22 cellular contexts compared by ENCODE assay signal in the genomic region with DNA sequence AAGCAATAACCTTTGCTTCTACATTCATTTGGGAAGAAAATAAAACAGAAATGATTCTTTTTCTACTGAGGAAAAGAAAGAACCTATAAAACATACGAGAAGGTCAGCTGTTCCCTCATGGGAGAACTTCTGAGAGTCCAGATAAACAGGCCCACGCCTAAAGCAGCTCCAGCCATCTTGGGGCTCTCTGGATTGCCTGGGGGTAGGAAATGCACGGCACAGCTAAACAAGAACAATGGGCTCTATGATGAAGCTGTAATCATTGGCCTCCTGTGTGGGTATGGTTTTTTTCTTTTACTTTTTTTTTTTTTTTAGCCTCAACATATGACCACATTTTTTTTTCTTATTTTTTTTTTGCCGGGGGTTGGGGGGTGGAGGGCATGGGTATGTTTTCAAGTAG. TPM values are rescaled to one million over a fixed set of nuclear protein-coding genes. Genes with fewer than 3 reads are reported as not detected.
"Had no signal": no experiment of that assay in that cellular context is flagged by ENCODE, and none has a peak within 500 bp of the region (broad histone marks: within the 10 kb centered on the region; RNA-seq: fewer than 3 reads in every experiment).

No MANE protein-coding gene starts in this region.

- H3K9me3 Mint-ChIP-seq: activated CD4-positive, alpha-beta T cell treated with anti-CD3 and anti-CD28 coated beads, Interleukin-2, amount 10 ng/mL, durations not matched to agents 7 days and 5 days; natural killer cell had no signal

- H3K27ac Mint-ChIP-seq: activated B cell treated with CpG ODN at 0.5 μM for 24 hours; activated CD4-positive, alpha-beta T cell treated with anti-CD3 and anti-CD28 coated beads, Interleukin-2, amount 10 ng/mL, durations not matched to agents 7 days and 5 days; activated naive CD4-positive, alpha-beta T cell treated with anti-CD3 and anti-CD28 coated beads for 36 hours; activated T-helper 17 cell treated with anti-CD3 and anti-CD28 coated beads, Interleukin-2, amount 50 U/mL, for 72 hours; natural killer cell had no signal

- H3K27me3 ChIP-seq: uterus had no signal

- H3K36me3 Mint-ChIP-seq: natural killer cell had no signal

- H3K4me1 ChIP-seq: uterus had no signal

- H3K36me3 ChIP-seq: thoracic aorta, uterus had no signal

- H3K4me3 Mint-ChIP-seq: activated B cell treated with CpG ODN at 0.5 μM for 24 hours; activated CD4-positive, alpha-beta T cell treated with anti-CD3 and anti-CD28 coated beads, Interleukin-2, amount 10 ng/mL, durations not matched to agents 7 days and 5 days; activated naive CD4-positive, alpha-beta T cell treated with anti-CD3 and anti-CD28 coated beads for 36 hours; activated T-helper 17 cell treated with anti-CD3 and anti-CD28 coated beads, Interleukin-2, amount 50 U/mL, for 72 hours; natural killer cell; stimulated activated naive CD8-positive, alpha-beta T cell treated with anti-CD3 and anti-CD28 coated beads, Interleukin-15, amount 100 ng/mL, for 72 hours had no signal

- H3K27me3 Mint-ChIP-seq: activated B cell treated with CpG ODN at 0.5 μM for 24 hours; activated CD4-positive, alpha-beta T cell treated with anti-CD3 and anti-CD28 coated beads, Interleukin-2, amount 10 ng/mL, durations not matched to agents 7 days and 5 days; activated T-helper 17 cell treated with anti-CD3 and anti-CD28 coated beads, Interleukin-2, amount 50 U/mL, for 72 hours; stimulated activated naive CD8-positive, alpha-beta T cell treated with anti-CD3 and anti-CD28 coated beads, Interleukin-15, amount 100 ng/mL, for 72 hours had no signal

- H3K4me3 ChIP-seq: coronary artery, lung, thoracic aorta, uterus had no signal

- DNase-seq: activated B cell treated with CpG ODN at 0.5 μM for 24 hours; activated CD4-positive, alpha-beta T cell treated with anti-CD3 and anti-CD28 coated beads, Interleukin-2, amount 10 ng/mL, durations not matched to agents 7 days and 5 days; activated naive CD4-positive, alpha-beta T cell treated with anti-CD3 and anti-CD28 coated beads for 36 hours; activated T-cell treated with anti-CD3 and anti-CD28 coated beads for 4 hours; effector CD4-positive, alpha-beta T cell; left cardiac atrium; natural killer cell; stimulated activated CD4-positive, alpha-beta T cell treated with anti-CD3 and anti-CD28 coated beads, Interleukin-15, amount 100 ng/mL, for 24 hours; stimulated activated CD4-positive, alpha-beta T cell treated with anti-CD3 and anti-CD28 coated beads, Interleukin-4, amount 100 ng/mL, for 24 hours; stimulated activated naive CD8-positive, alpha-beta T cell treated with anti-CD3 and anti-CD28 coated beads, Interleukin-15, amount 100 ng/mL, for 72 hours; T-helper 2 cell; uterus had no signal

- H3K4me1 Mint-ChIP-seq: activated CD4-positive, alpha-beta T cell treated with anti-CD3 and anti-CD28 coated beads, Interleukin-2, amount 10 ng/mL, durations not matched to agents 7 days and 5 days; activated T-helper 17 cell treated with anti-CD3 and anti-CD28 coated beads, Interleukin-2, amount 50 U/mL, for 72 hours had no signal

- H3K9me3 ChIP-seq: thoracic aorta, uterus had no signal

- H3K27ac ChIP-seq: coronary artery, thoracic aorta, uterus had no signal

RNA-seq across cellular contexts. Expression of a gene that starts 6.4 kb away (rescaled TPM):
- total RNA-seq: activated B cell treated with CpG ODN at 0.5 μM for 24 hours; activated CD4-positive, alpha-beta T cell treated with anti-CD3 and anti-CD28 coated beads, Interleukin-2, amount 10 ng/mL, durations not matched to agents 7 days and 5 days; activated CD8-positive, alpha-beta memory T cell treated with anti-CD3 and anti-CD28 coated beads for 36 hours; activated naive CD4-positive, alpha-beta T cell treated with anti-CD3 and anti-CD28 coated beads for 36 hours; activated T-helper 17 cell treated with anti-CD3 and anti-CD28 coated beads, Interleukin-2, amount 50 U/mL, for 72 hours; cardiac septum; endothelial cell of umbilical vein; left cardiac atrium; lung; mucosa of gallbladder; natural killer cell; osteoblast; skeletal muscle tissue; thoracic aorta; uterus had no signal
